8 cellular contexts compared by ENCODE assay signal in genomic region chr7:92135490-92135889, GRCh38. TPM values are rescaled to one million over a fixed set of nuclear protein-coding genes. Genes with fewer than 3 reads are reported as not detected.
DNase-seq lines count a peak whose midpoint lies in the region; ATAC-seq and TF ChIP-seq lines count a peak whose summit lies in the region.

No MANE protein-coding gene starts in this region.

- peak overlapping the region; percentile 90 for H3K4me3 ChIP-seq in OCI-LY3 (ENCODE audit: low read length)
- H3K4me3 ChIP-seq in duodenal mucosa (ENCODE audit: low read depth in 1 of 2, low read length in 2 of 2) = peak overlapping the region; percentile 82 to 91
- peak overlapping the region in 1 of 2 donors; percentile 69 for H3K4me3 ChIP-seq in neuronal stem cell (ENCODE audit: low read length in 2 of 2)

- no peak overlapping the region for H2BK12ac ChIP-seq in neuronal stem cell (ENCODE audit: low read length)

- in situ Hi-C loops in Caki2 (cut with HindIII; ENCODE audit: low pct_unique_long_range_greater_than_20kb, low sequenced_read_pairs) = no loop called here

- H3K4me1 ChIP-seq in OCI-LY3 (ENCODE audit: low read length) (peaks cover 32% of the 10 kb centered on the region), duodenal mucosa (ENCODE audit: control insufficient read depth in 1 of 2, insufficient read depth in 2 of 2, low read length in 2 of 2) (peaks cover 22 to 24% of the 10 kb centered on the region in 2 donors), neuronal stem cell (ENCODE audit: control insufficient read depth in 2 of 2, insufficient read depth in 1 of 2, low read depth in 1 of 2, low read length in 2 of 2) (peaks cover 1 to 2% of the 10 kb centered on the region in 2 donors)

- peaks cover 30% of the 10 kb centered on the region for H4K20me1 ChIP-seq in OCI-LY3 (ENCODE audit: insufficient read depth, low read length)

- H2BK15ac ChIP-seq in neuronal stem cell (ENCODE audit: low read length) = no peak overlapping the region

- no peak overlapping the region for H2BK5ac ChIP-seq in neuronal stem cell (ENCODE audit: low read length)

- H3K27ac ChIP-seq in OCI-LY3 (ENCODE audit: low read length) = peak overlapping the region; percentile 90
- no peak overlapping the region for H3K27ac ChIP-seq in duodenal mucosa (ENCODE audit: low read depth, low read length)
- H3K27ac ChIP-seq in neuronal stem cell (replicated peaks; ENCODE audit: low read length) = no peak overlapping the region

- H3K23ac ChIP-seq in neuronal stem cell (ENCODE audit: low read depth, low read length, poor library complexity) = no peak overlapping the region

- H4K8ac ChIP-seq in neuronal stem cell (ENCODE audit: low read depth, low read length) = no peak overlapping the region

- H3K36me3 ChIP-seq in OCI-LY3 (replicated peaks; ENCODE audit: low read depth, low read length) (peaks cover 20% of the 10 kb centered on the region), duodenal mucosa (ENCODE audit: control insufficient read depth in 1 of 2, insufficient read depth in 2 of 2, low read length in 2 of 2) (peaks cover 0 to 7% of the 10 kb centered on the region in 2 donors), neuronal stem cell (replicated peaks in 1 of 2; ENCODE audit: control insufficient read depth in 2 of 2, insufficient read depth in 2 of 2, low read length in 2 of 2) (peaks cover 1 to 17% of the 10 kb centered on the region in 2 donors)

- H3K14ac ChIP-seq in neuronal stem cell (ENCODE audit: low read length) = no peak overlapping the region

- H3K18ac ChIP-seq in neuronal stem cell (ENCODE audit: low read length) = no peak overlapping the region

- no peak overlapping the region for H4K91ac ChIP-seq in neuronal stem cell (ENCODE audit: low read depth, low read length, poor library complexity)

- H3K9ac ChIP-seq in OCI-LY3 (ENCODE audit: low read length) (peak overlapping the region; percentile 96), duodenal mucosa (ENCODE audit: low read depth in 1 of 2, low read length in 2 of 2) (peak overlapping the region; percentile 86 to 99), neuronal stem cell (ENCODE audit: low read depth, low read length, poor library complexity) (no peak overlapping the region)

- no peak for TF ChIP-seq CTCF in OCI-LY3 (IDR thresholded peaks at IDR 0.05; ENCODE audit: low read depth, low read length)

- 0 out of 2 replicates have a peak overlapping the region, but pooled peaks have one; percentile 68 for H2AFZ ChIP-seq in OCI-LY3 (ENCODE audit: low read depth, low read length)
- no peak overlapping the region for H2AFZ ChIP-seq in neuronal stem cell (ENCODE audit: low read length)

- DNase-seq in Caki2 (ENCODE audit: low read depth) = peak; percentile 4
- DNase-seq in neuronal stem cell (ENCODE audit: low spot score) = no peak
- no peak for DNase-seq in NCI-H1417 (lab: John Stamatoyannopoulos, UW)
- DNase-seq in cerebellar nuclear complex (lab: John Stamatoyannopoulos, UW) = no peak

- H3K79me2 ChIP-seq in OCI-LY3 (ENCODE audit: low read length) = peaks cover 44% of the 10 kb centered on the region

- H2AK5ac ChIP-seq in neuronal stem cell (ENCODE audit: low read depth, low read length) = no peak overlapping the region

- H3K4me2 ChIP-seq in OCI-LY3 (ENCODE audit: low read length) = peak overlapping the region; percentile 85
- peak overlapping the region; percentile 31 for H3K4me2 ChIP-seq in neuronal stem cell (ENCODE audit: insufficient read depth, low read length, poor library complexity, severe bottlenecking)

- no peaks in the 10 kb centered on the region for H3K27me3 ChIP-seq in OCI-LY3 (ENCODE audit: low read depth, low read length)
- H3K27me3 ChIP-seq in duodenal mucosa (ENCODE audit: control insufficient read depth in 1 of 2, insufficient read depth in 2 of 2, low read length in 2 of 2) = no peaks in the 10 kb centered on the region
- H3K27me3 ChIP-seq in neuronal stem cell (ENCODE audit: control insufficient read depth in 3 of 3, insufficient read depth in 3 of 3, low read depth in 1 of 3, low read length in 3 of 3) = no peaks in the 10 kb centered on the region

- H3K9me3 ChIP-seq in OCI-LY3 (ENCODE audit: insufficient read depth, low read length) (no peaks in the 10 kb centered on the region), duodenal mucosa (ENCODE audit: control insufficient read depth in 1 of 2, low read length in 2 of 2) (no peaks in the 10 kb centered on the region), neuronal stem cell (replicated peaks in 1 of 2; ENCODE audit: control insufficient read depth in 2 of 2, insufficient read depth in 1 of 2, low read depth in 1 of 2, low read length in 2 of 2) (peaks cover 1 to 3% of the 10 kb centered on the region in 2 donors)

- no peak overlapping the region for H3K4ac ChIP-seq in neuronal stem cell (ENCODE audit: low read length)

- no CpG with 5 or more reads among the region's 7 CpGs for WGBS in neuronal stem cell (ENCODE audit: extremely low coverage in 2 of 2, insufficient read length in 2 of 2, insufficient replicate concordance in 1 of 2), 2 donors

- ATAC-seq in HG03139 (IDR thresholded peaks at IDR 0.05; ENCODE audit: unreplicated experiment) = no peak
- ATAC-seq in GM21526 (IDR thresholded peaks at IDR 0.05; ENCODE audit: low FRiP score, unreplicated experiment) = no peak

- no peak overlapping the region for H2BK120ac ChIP-seq in neuronal stem cell (ENCODE audit: low read depth, low read length)

- peaks cover 6% of the 10 kb centered on the region for H3K79me1 ChIP-seq in neuronal stem cell (ENCODE audit: low read depth, low read length)

RNA-seq across cellular contexts. Expression of gene CYP51A1, which starts 1.2 kb away (rescaled TPM):
- 44.3 and 53.8 TPM in 2 replicates for total RNA-seq in Caki2 (2014; rRNA removed; shearing (Covaris generic); ENCODE audit: low replicate concordance)
- polyA plus RNA-seq in neuronal stem cell (2013, experiment 1 of 2) = 79.2 TPM
- 83.0 TPM for polyA plus RNA-seq in neuronal stem cell (2013, experiment 2 of 2)

RNA-seq across cellular contexts. Expression of gene LRRD1, which starts 43.5 kb away (rescaled TPM):
- not detected in 2 replicates for total RNA-seq in Caki2 (2014; rRNA removed; shearing (Covaris generic); ENCODE audit: low replicate concordance)
- polyA plus RNA-seq in neuronal stem cell (2013, experiment 1 of 2) = 0.04 TPM
- 0.06 TPM for polyA plus RNA-seq in neuronal stem cell (2013, experiment 2 of 2)
